8 cellular contexts compared by ENCODE assay signal in genomic region chr16:1772362-1772907, GRCh38. TPM values are rescaled to one million over a fixed set of nuclear protein-coding genes. Genes with fewer than 3 reads are reported as not detected.
DNase-seq lines count a peak whose midpoint lies in the region; ATAC-seq and TF ChIP-seq lines count a peak whose summit lies in the region.

A gene with protein sequence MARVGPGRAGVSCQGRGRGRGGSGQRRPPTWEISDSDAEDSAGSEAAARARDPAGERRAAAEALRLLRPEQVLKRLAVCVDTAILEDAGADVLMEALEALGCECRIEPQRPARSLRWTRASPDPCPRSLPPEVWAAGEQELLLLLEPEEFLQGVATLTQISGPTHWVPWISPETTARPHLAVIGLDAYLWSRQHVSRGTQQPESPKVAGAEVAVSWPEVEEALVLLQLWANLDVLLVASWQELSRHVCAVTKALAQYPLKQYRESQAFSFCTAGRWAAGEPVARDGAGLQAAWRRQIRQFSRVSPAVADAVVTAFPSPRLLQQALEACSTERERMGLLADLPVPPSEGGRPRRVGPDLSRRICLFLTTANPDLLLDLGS (plus strand): TSS chr16:1772810. CDS start chr16:1773228, 418 bp downstream.

- peak; percentile 10 for ATAC-seq in GM21423 (IDR thresholded peaks at IDR 0.05; ENCODE audit: unreplicated experiment)
- ATAC-seq in psoas muscle = peak; percentile 7 to 13 (median 11)
- ATAC-seq in GM19324 (IDR thresholded peaks at IDR 0.05; ENCODE audit: low FRiP score, unreplicated experiment) = no peak

- H3K4me1 ChIP-seq in ACC112 (ENCODE audit: control insufficient read depth, insufficient read depth, low read length, unreplicated experiment) = peaks cover 18% of the 10 kb centered on the region
- peaks cover 18% of the 10 kb centered on the region for H3K4me1 ChIP-seq in psoas muscle

- H3K4me3 ChIP-seq in ACC112 (ENCODE audit: low read depth, low read length) (peak within 1 kb of the TSS; percentile 97), psoas muscle (peak within 1 kb of the TSS; percentile 76)

- peaks cover 33% of the 10 kb centered on the region for H3K36me3 Mint-ChIP-seq in activated T-helper 2 cell treated with anti-CD3 and anti-CD28 coated beads, Interferon-gamma antibody, Interleukin-2, Interleukin-4, amounts not matched to agents 10 μg/mL and 5 μg/mL and 100 μg/mL, durations not matched to agents 14 hours and 24 hours and 36 hours (ENCODE audit: low read depth)

- 0 to 1% (median 1%) methylated on average over 43 to 53 of the region's 53 CpGs for WGBS in psoas muscle, 3 donors

- peaks cover 10% of the 10 kb centered on the region for H3K4me1 Mint-ChIP-seq in activated T-helper 2 cell treated with anti-CD3 and anti-CD28 coated beads, Interferon-gamma antibody, Interleukin-2, Interleukin-4, amounts not matched to agents 10 μg/mL and 5 μg/mL and 100 μg/mL, durations not matched to agents 14 hours and 24 hours and 36 hours (ENCODE audit: low read depth)

- no peaks in the 10 kb centered on the region for H3K27me3 Mint-ChIP-seq in activated T-helper 2 cell treated with anti-CD3 and anti-CD28 coated beads, Interferon-gamma antibody, Interleukin-2, Interleukin-4, amounts not matched to agents 10 μg/mL and 5 μg/mL and 100 μg/mL, durations not matched to agents 14 hours and 24 hours and 36 hours (ENCODE audit: low read depth)

- no peaks in the 10 kb centered on the region for H3K9me3 ChIP-seq in psoas muscle

- no peaks in the 10 kb centered on the region for H3K27me3 ChIP-seq in ACC112 (ENCODE audit: insufficient read depth, low read length)
- H3K27me3 ChIP-seq in psoas muscle (ENCODE audit: insufficient read depth in 3 of 3, low read length in 2 of 3) = no peaks in the 10 kb centered on the region

- peak within 1 kb of the TSS; percentile 65 for H2AFZ ChIP-seq in ACC112 (ENCODE audit: low read length, unreplicated experiment)

- intact Hi-C loops in activated T-helper 2 cell treated with anti-CD3 and anti-CD28 coated beads, Interferon-gamma antibody, Interleukin-2, Interleukin-4, amounts not matched to agents 10 μg/mL and 5 μg/mL and 100 μg/mL, durations not matched to agents 14 hours and 24 hours and 36 hours (cut with micrococcal nuclease) = loop anchor here (2.0 to 10.0 kb wide), 3 partner anchors 54 to 468 kb away; partner anchors contain the start of genes CRAMP1, FAHD1, HAGH and IFT140
- intact Hi-C loops in psoas muscle (cut with DNase I) = loop anchor here (5.0 to 10.0 kb wide), 2 partner anchors 65 to 172 kb away; partner anchors contain the start of genes MAPK8IP3 (in 1 of the 2) and MSRB1 (in 1 of the 2)

- H3K27ac Mint-ChIP-seq in activated T-helper 2 cell treated with anti-CD3 and anti-CD28 coated beads, Interferon-gamma antibody, Interleukin-2, Interleukin-4, amounts not matched to agents 10 μg/mL and 5 μg/mL and 100 μg/mL, durations not matched to agents 14 hours and 24 hours and 36 hours = peak within 1 kb of the TSS; percentile 96

- peaks cover 17% of the 10 kb centered on the region for H3K79me2 ChIP-seq in ACC112 (ENCODE audit: control insufficient read depth, insufficient read depth, low read length, unreplicated experiment)

- H3K36me3 ChIP-seq in ACC112 (ENCODE audit: insufficient read depth, low read length) = peaks cover 5% of the 10 kb centered on the region; the same call in 1 of the 2 replicates
- peaks cover under 1 to 48% of the 10 kb centered on the region in 2 donors for H3K36me3 ChIP-seq in psoas muscle (ENCODE audit: insufficient read depth in 1 of 2, low read depth in 1 of 2)

- H3K4me3 Mint-ChIP-seq in activated T-helper 2 cell treated with anti-CD3 and anti-CD28 coated beads, Interferon-gamma antibody, Interleukin-2, Interleukin-4, amounts not matched to agents 10 μg/mL and 5 μg/mL and 100 μg/mL, durations not matched to agents 14 hours and 24 hours and 36 hours (ENCODE audit: low read depth) = peak within 1 kb of the TSS; percentile 96

- no peaks in the 10 kb centered on the region for H3K9me3 Mint-ChIP-seq in activated T-helper 2 cell treated with anti-CD3 and anti-CD28 coated beads, Interferon-gamma antibody, Interleukin-2, Interleukin-4, amounts not matched to agents 10 μg/mL and 5 μg/mL and 100 μg/mL, durations not matched to agents 14 hours and 24 hours and 36 hours

- DNase-seq in NCI-H226 (peak; percentile 19), glomerular visceral epithelial cell (ENCODE audit: extremely low spot score) (peak; percentile 25), psoas muscle (peak in 1 of 2 donors; percentile 61), NCI-H1048 (lab: John Stamatoyannopoulos, UW) (no peak)
- DNase-seq in activated T-helper 2 cell treated with anti-CD3 and anti-CD28 coated beads, Interferon-gamma antibody, Interleukin-2, Interleukin-4, amounts not matched to agents 10 μg/mL and 5 μg/mL and 100 μg/mL, durations not matched to agents 14 hours and 24 hours and 36 hours (ENCODE audit: low spot score) = peak; percentile 55

- no peak for TF ChIP-seq CTCF in psoas muscle (IDR thresholded peaks at IDR 0.05)

- peak within 1 kb of the TSS; percentile 69 for H3K27ac ChIP-seq in ACC112 (ENCODE audit: low read depth, low read length)
- peak within 1 kb of the TSS; percentile 90 for H3K27ac ChIP-seq in psoas muscle

RNA-seq across cellular contexts. Expression of the gene that starts here (rescaled TPM):
- 26.1 and 26.2 TPM in 2 replicates for total RNA-seq in activated T-helper 2 cell treated with anti-CD3 and anti-CD28 coated beads, Interferon-gamma antibody, Interleukin-2, Interleukin-4, amounts not matched to agents 10 μg/mL and 5 μg/mL and 100 μg/mL, durations not matched to agents 14 hours and 24 hours and 36 hours
- 10 to 100 TPM in 1 of 4 donors, 1 to 10 TPM in 3; 4.3 to 11.3 (median 5.9) TPM for total RNA-seq in psoas muscle
- polyA plus RNA-seq in psoas muscle = 1 to 10 TPM; 2.6 to 5.2 (median 4.5) TPM
